17 cellular contexts compared by ENCODE assay signal in genomic region chr5:133354323-133355161, GRCh38.
A peak's percentile ranks its signal among the peaks of the same experiment; 100 is the strongest.
DNase-seq lines count a peak whose midpoint lies in the region; ATAC-seq and TF ChIP-seq lines count a peak whose summit lies in the region.
"Had no signal": no experiment of that assay in that cellular context is flagged by ENCODE, and none has a peak within 500 bp of the region (broad histone marks: within the 10 kb centered on the region; RNA-seq: fewer than 3 reads in every experiment).

No MANE protein-coding gene starts in this region.

- H3K36me3 ChIP-seq in endodermal cell (ENCODE audit: control insufficient read depth, insufficient read depth, low read length) (no peaks in the 10 kb centered on the region), gastrocnemius medialis (no peaks in the 10 kb centered on the region)
- H3K36me3 ChIP-seq: BLaER1 had no signal

- peak; percentile 61 for DNase-seq in SIG-M5 treated with dmso at 0.1 percent for 504 hours (lab: John Stamatoyannopoulos, UW; ENCODE audit: unreplicated experiment)
- DNase-seq in SIG-M5 (lab: John Stamatoyannopoulos, UW), result no peak
- DNase-seq in NOMO-1 treated with dmso at 0.1 percent for 144 hours (lab: John Stamatoyannopoulos, UW; ENCODE audit: unreplicated experiment), result peak; percentile 28
- DNase-seq in endodermal cell, result peak; percentile 30
- peak; percentile 43 for DNase-seq in type B pancreatic cell (ENCODE audit: extremely low spot score, unreplicated experiment)
- DNase-seq in activated CD4-positive, alpha-beta T cell treated with anti-CD3 and anti-CD28 coated beads, Interleukin-2, amount 50 U/mL, for 4 hours, result no peak
- no peak for DNase-seq in gastrocnemius medialis
- DNase-seq: activated CD4-positive, alpha-beta T cell treated with anti-CD3 and anti-CD28 coated beads for 48 hours; activated gamma-delta T cell; cortex of kidney; NCI-H1694; NCI-H2227 treated with DMSO at 0.1 percent for 48 hours; RPMI8226; stimulated activated CD4-positive, alpha-beta T cell treated with anti-CD3 and anti-CD28 coated beads, Interleukin-4, amount 100 ng/mL, for 4 hours had no signal

- no peaks in the 10 kb centered on the region for H3K27me3 ChIP-seq in endodermal cell (ENCODE audit: control insufficient read depth, insufficient read depth, low read length, poor library complexity, severe bottlenecking)
- H3K27me3 ChIP-seq in gastrocnemius medialis, result no peaks in the 10 kb centered on the region
- H3K27me3 ChIP-seq: BLaER1 had no signal

- H3K9me3 Mint-ChIP-seq in endodermal cell (no peaks in the 10 kb centered on the region), type B pancreatic cell (no peaks in the 10 kb centered on the region)
- H3K9me3 Mint-ChIP-seq: T-cell had no signal

- in situ Hi-C loops in gastrocnemius medialis (cut with MboI; ENCODE audit: low sequenced_read_pairs in 4 of 4), result no loop called here

- no peaks in the 10 kb centered on the region for H3K27me3 Mint-ChIP-seq in endodermal cell (ENCODE audit: insufficient read depth)
- no peaks in the 10 kb centered on the region for H3K27me3 Mint-ChIP-seq in type B pancreatic cell

- ATAC-seq in gastrocnemius medialis, result no peak
- no peak for ATAC-seq in GM19351 (IDR thresholded peaks at IDR 0.05; ENCODE audit: unreplicated experiment)
- ATAC-seq: T-cell had no signal

- intact Hi-C loops in gastrocnemius medialis (cut with DNase I; ENCODE audit: low total_unique reads), result no loop called here

- H3K27ac ChIP-seq in endodermal cell (ENCODE audit: low read depth, low read length) (no peak overlapping the region), gastrocnemius medialis (no peak overlapping the region)
- H3K27ac ChIP-seq: BLaER1 had no signal

- H3K4me3 ChIP-seq in endodermal cell (ENCODE audit: low read length) (no peak overlapping the region), gastrocnemius medialis (no peak overlapping the region)
- H3K4me3 ChIP-seq: BLaER1 had no signal

- no peak overlapping the region for H3K9ac ChIP-seq in endodermal cell (ENCODE audit: extremely low read depth, low read length, poor library complexity, severe bottlenecking)
- H3K9ac ChIP-seq: BLaER1 had no signal

- H3K4me3 Mint-ChIP-seq in endodermal cell, result no peak overlapping the region
- no peak overlapping the region for H3K4me3 Mint-ChIP-seq in type B pancreatic cell
- H3K4me3 Mint-ChIP-seq: T-cell had no signal

- H3K4me1 ChIP-seq in endodermal cell (ENCODE audit: control insufficient read depth, insufficient read depth, low read length), result no peaks in the 10 kb centered on the region
- H3K4me1 ChIP-seq in gastrocnemius medialis, result peaks cover 9 to 11% of the 10 kb centered on the region in 2 donors
- H3K4me1 ChIP-seq: BLaER1 had no signal

- TF ChIP-seq CTCF in endodermal cell (conservative IDR thresholded peaks at IDR 0.05) (no peak), type B pancreatic cell (conservative IDR thresholded peaks at IDR 0.05) (no peak), gastrocnemius medialis (IDR thresholded peaks at IDR 0.05 in 4 of 5, conservative IDR thresholded peaks at IDR 0.05 in 1 of 5) (no peak)

- H3K27ac Mint-ChIP-seq in endodermal cell (no peak overlapping the region), type B pancreatic cell (no peak overlapping the region)
- H3K27ac Mint-ChIP-seq: T-cell had no signal

- H3K36me3 Mint-ChIP-seq in endodermal cell (ENCODE audit: low read depth), result no peaks in the 10 kb centered on the region
- no peaks in the 10 kb centered on the region for H3K36me3 Mint-ChIP-seq in type B pancreatic cell
- H3K36me3 Mint-ChIP-seq: T-cell had no signal

- H3K9me3 ChIP-seq in endodermal cell (ENCODE audit: control insufficient read depth, low read length) (no peaks in the 10 kb centered on the region), gastrocnemius medialis (no peaks in the 10 kb centered on the region)
- H3K9me3 ChIP-seq: BLaER1 had no signal

- H3K4me1 Mint-ChIP-seq in endodermal cell (no peaks in the 10 kb centered on the region), type B pancreatic cell (ENCODE audit: unreplicated experiment) (peaks cover 23% of the 10 kb centered on the region)
- H3K4me1 Mint-ChIP-seq: T-cell had no signal

- no peak for TF ChIP-seq POLR2A in gastrocnemius medialis (IDR thresholded peaks at IDR 0.05)

- 83 to 91% methylated on average over 6 to 8 of the region's 8 CpGs for WGBS in endodermal cell (ENCODE audit: insufficient coverage in 1 of 2, insufficient read length in 1 of 2), 2 experiments

Comparison
In these comparisons a context has a peak if more than half of its experiments do, and no peak if none do; other contexts are left out.
1. DNase-seq: peak in SIG-M5 treated with dmso at 0.1 percent for 504 hours (single experiment), NOMO-1 treated with dmso at 0.1 percent for 144 hours (single experiment), endodermal cell (single experiment) and type B pancreatic cell (single experiment); none in SIG-M5 (single experiment), activated CD4-positive, alpha-beta T cell treated with anti-CD3 and anti-CD28 coated beads, Interleukin-2, amount 50 U/mL, for 4 hours (0 of 2) and gastrocnemius medialis (0 of 2).